Comparison of ENCODE assay signal across 1 cellular context in the genomic region with DNA sequence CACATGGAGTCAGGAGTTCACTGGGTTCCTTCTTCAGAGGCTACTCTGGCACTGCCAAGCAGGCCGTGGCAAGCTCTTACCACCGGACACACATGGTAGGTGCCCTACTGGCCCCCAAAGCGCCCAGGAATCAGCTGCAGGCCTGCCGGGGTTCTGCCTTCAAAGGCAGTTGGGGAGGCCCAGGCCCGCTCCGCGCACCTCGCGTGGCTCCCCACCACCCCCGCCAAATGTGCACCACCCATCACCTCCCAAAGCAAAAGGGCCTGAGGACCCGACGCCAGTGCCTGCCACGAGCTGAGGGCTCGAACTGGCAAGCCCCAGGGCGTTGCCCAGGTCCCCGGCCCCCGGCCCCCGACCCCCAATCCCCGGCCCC.
TF ChIP-seq lines count a peak whose summit lies in the region.

No MANE protein-coding gene starts in this region.

TF ChIP-seq in IMR-90, 13 proteins besides CTCF, POLR2A, EP300 and RAD21:
- TF ChIP-seq, protein P1, sequence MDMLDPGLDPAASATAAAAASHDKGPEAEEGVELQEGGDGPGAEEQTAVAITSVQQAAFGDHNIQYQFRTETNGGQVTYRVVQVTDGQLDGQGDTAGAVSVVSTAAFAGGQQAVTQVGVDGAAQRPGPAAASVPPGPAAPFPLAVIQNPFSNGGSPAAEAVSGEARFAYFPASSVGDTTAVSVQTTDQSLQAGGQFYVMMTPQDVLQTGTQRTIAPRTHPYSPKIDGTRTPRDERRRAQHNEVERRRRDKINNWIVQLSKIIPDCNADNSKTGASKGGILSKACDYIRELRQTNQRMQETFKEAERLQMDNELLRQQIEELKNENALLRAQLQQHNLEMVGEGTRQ (IDR thresholded peaks at IDR 0.05; ENCODE audit: low read depth, low read length) = no peak
TF ChIP-seq in IMR-90: peak in this region for 0.
